8 cellular contexts compared by ENCODE assay signal in genomic region chr3:50204804-50205718, GRCh38. TPM values are rescaled to one million over a fixed set of nuclear protein-coding genes. Genes with fewer than 3 reads are reported as not detected.
DNase-seq lines count a peak whose midpoint lies in the region; ATAC-seq and TF ChIP-seq lines count a peak whose summit lies in the region.

Gene SLC38A3 (plus strand): TSS chr3:50205271. CDS start chr3:50214200, 8,929 bp downstream.

- H3K27ac Mint-ChIP-seq in activated T-helper 17 cell treated with anti-CD3 and anti-CD28 coated beads, Interleukin-2, amount 50 U/mL, for 72 hours, result no peak within 1 kb of the TSS

- H3K4me1 Mint-ChIP-seq in activated T-helper 17 cell treated with anti-CD3 and anti-CD28 coated beads, Interleukin-2, amount 50 U/mL, for 72 hours, result no peaks in the 10 kb centered on the region

- H3K9me3 ChIP-seq in gastrocnemius medialis, result no peaks in the 10 kb centered on the region

- peak; percentile 60 to 67 for TF ChIP-seq POLR2A in gastrocnemius medialis (IDR thresholded peaks at IDR 0.05)

- in situ Hi-C loops in gastrocnemius medialis (cut with MboI; ENCODE audit: low sequenced_read_pairs in 4 of 4), result no loop called here

- intact Hi-C loops in left ventricle myocardium superior (cut with micrococcal nuclease) (no loop called here), gastrocnemius medialis (cut with DNase I; ENCODE audit: low total_unique reads) (no loop called here)

- H3K36me3 ChIP-seq in gastrocnemius medialis, result no peaks in the 10 kb centered on the region

- H3K27me3 ChIP-seq in gastrocnemius medialis, result no peaks in the 10 kb centered on the region

- TF ChIP-seq CTCF in gastrocnemius medialis (IDR thresholded peaks at IDR 0.05 in 4 of 5, conservative IDR thresholded peaks at IDR 0.05 in 1 of 5), result no peak

- no peaks in the 10 kb centered on the region for H3K9me3 Mint-ChIP-seq in activated T-helper 17 cell treated with anti-CD3 and anti-CD28 coated beads, Interleukin-2, amount 50 U/mL, for 72 hours

- peaks cover 24% of the 10 kb centered on the region for H3K27me3 Mint-ChIP-seq in activated T-helper 17 cell treated with anti-CD3 and anti-CD28 coated beads, Interleukin-2, amount 50 U/mL, for 72 hours

- DNase-seq in SIG-M5 treated with dmso at 0.1 percent for 504 hours (lab: John Stamatoyannopoulos, UW; ENCODE audit: unreplicated experiment) (peak; percentile 18), SIG-M5 (lab: John Stamatoyannopoulos, UW) (no peak), left ventricle myocardium superior (peak; percentile 64), gastrocnemius medialis (peak in 1 of 2 donors; percentile 43), RKO (ENCODE audit: low spot score) (no peak), ureter (ENCODE audit: low spot score) (no peak)

- no peaks in the 10 kb centered on the region for H3K36me3 Mint-ChIP-seq in activated T-helper 17 cell treated with anti-CD3 and anti-CD28 coated beads, Interleukin-2, amount 50 U/mL, for 72 hours (ENCODE audit: low read depth)

- no peak within 1 kb of the TSS for H3K4me3 Mint-ChIP-seq in activated T-helper 17 cell treated with anti-CD3 and anti-CD28 coated beads, Interleukin-2, amount 50 U/mL, for 72 hours

- peak within 1 kb of the TSS; percentile 74 to 91 (median 76) for H3K4me3 ChIP-seq in gastrocnemius medialis

- H3K27ac ChIP-seq in gastrocnemius medialis, result peak within 1 kb of the TSS; percentile 87 to 97 (median 95)

- peaks cover 23 to 39% of the 10 kb centered on the region in 2 donors for H3K4me1 ChIP-seq in gastrocnemius medialis

- peak; percentile 37 for ATAC-seq in activated T-helper 17 cell treated with anti-CD3 and anti-CD28 coated beads, Interleukin-2, amount 50 U/mL, for 72 hours (replicated peaks)
- ATAC-seq in left ventricle myocardium superior (peak; percentile 90), gastrocnemius medialis (peak; percentile 72 to 74), HG03135 (IDR thresholded peaks at IDR 0.05; ENCODE audit: unreplicated experiment) (no peak)

RNA-seq across cellular contexts. Expression of gene SLC38A3, which starts in this region (rescaled TPM):
- total RNA-seq in activated T-helper 17 cell treated with anti-CD3 and anti-CD28 coated beads, Interleukin-2, amount 50 U/mL, for 72 hours, result under 1 TPM in 1 of 2 donors, not detected in 1; 0.71 TPM
- 10.4 TPM for total RNA-seq in left ventricle myocardium superior
- total RNA-seq in gastrocnemius medialis, result 1 to 10 TPM; 1.9 to 8.9 (median 5.0) TPM
- 0.34 TPM for total RNA-seq in ureter

Comparison
In these comparisons a context has a peak if more than half of its experiments do, and no peak if none do; other contexts are left out.
1. DNase-seq: peak in SIG-M5 treated with dmso at 0.1 percent for 504 hours (single experiment) and left ventricle myocardium superior (single experiment); none in SIG-M5 (single experiment), RKO (single experiment) and ureter (single experiment).
2. Peak in ATAC-seq in activated T-helper 17 cell treated with anti-CD3 and anti-CD28 coated beads, Interleukin-2, amount 50 U/mL, for 72 hours; RNA of the gene not detected or under 1 TPM.